ENCODE assay signal across 8 cellular contexts in genomic region chr11:820655-821512, GRCh38. TPM values are rescaled to one million over a fixed set of nuclear protein-coding genes. Genes with fewer than 3 reads are reported as not detected.
A peak's percentile ranks its signal among the peaks of the same experiment; 100 is the strongest.
DNase-seq lines count a peak whose midpoint lies in the region; ATAC-seq and TF ChIP-seq lines count a peak whose summit lies in the region.

No MANE protein-coding gene starts in this region.

- POLR2A ChIA-PET in activated CD4-positive, alpha-beta T cell treated with anti-CD3 and anti-CD28 coated beads, Interleukin-2, amount 10 ng/mL, durations not matched to agents 7 days and 5 days (lab: Charles Lee), result no interaction called here

- DNase-seq in activated CD4-positive, alpha-beta T cell treated with anti-CD3 and anti-CD28 coated beads, Interleukin-2, amount 10 ng/mL, durations not matched to agents 7 days and 5 days, result no peak
- DNase-seq in activated CD4-positive, alpha-beta T cell treated with anti-CD3 and anti-CD28 coated beads for 4 hours, result no peak
- no peak for DNase-seq in activated T-helper 1 cell treated with anti-CD3 and anti-CD28 coated beads, Interleukin-12 subunit alpha, Interleukin-12 subunit beta, Interleukin-2, Interleukin-4 antibody, amounts not matched to agents 30 ng/mL and 10 ng/mL and 1 ng/mL, durations not matched to agents 14 hours and 24 hours and 36 hours (ENCODE audit: low spot score)
- DNase-seq in heart right ventricle (peak; percentile 79 to 80), retinal pigment epithelial cell (ENCODE audit: low read depth) (no peak), NCI-H774 (lab: John Stamatoyannopoulos, UW) (no peak), KBM-7 (no peak)

- peaks cover 21% of the 10 kb centered on the region for H3K4me1 Mint-ChIP-seq in activated CD4-positive, alpha-beta T cell treated with anti-CD3 and anti-CD28 coated beads, Interleukin-2, amount 10 ng/mL, durations not matched to agents 7 days and 5 days
- H3K4me1 Mint-ChIP-seq in activated T-helper 1 cell treated with anti-CD3 and anti-CD28 coated beads, Interleukin-12 subunit alpha, Interleukin-12 subunit beta, Interleukin-2, Interleukin-4 antibody, amounts not matched to agents 30 ng/mL and 10 ng/mL and 1 ng/mL, durations not matched to agents 14 hours and 24 hours and 36 hours (ENCODE audit: low read depth), result no peaks in the 10 kb centered on the region

- no peaks in the 10 kb centered on the region for H3K9me3 Mint-ChIP-seq in activated CD4-positive, alpha-beta T cell treated with anti-CD3 and anti-CD28 coated beads, Interleukin-2, amount 10 ng/mL, durations not matched to agents 7 days and 5 days
- H3K9me3 Mint-ChIP-seq in activated T-helper 1 cell treated with anti-CD3 and anti-CD28 coated beads, Interleukin-12 subunit alpha, Interleukin-12 subunit beta, Interleukin-2, Interleukin-4 antibody, amounts not matched to agents 30 ng/mL and 10 ng/mL and 1 ng/mL, durations not matched to agents 14 hours and 24 hours and 36 hours, result no peaks in the 10 kb centered on the region

- no peaks in the 10 kb centered on the region for H3K27me3 ChIP-seq in heart right ventricle

- peak; percentile 8 to 81 (median 68) for ATAC-seq in heart right ventricle
- ATAC-seq in GM19467 (IDR thresholded peaks at IDR 0.05; ENCODE audit: unreplicated experiment), result no peak

- H3K27me3 Mint-ChIP-seq in activated CD4-positive, alpha-beta T cell treated with anti-CD3 and anti-CD28 coated beads, Interleukin-2, amount 10 ng/mL, durations not matched to agents 7 days and 5 days, result no peaks in the 10 kb centered on the region
- no peaks in the 10 kb centered on the region for H3K27me3 Mint-ChIP-seq in activated T-helper 1 cell treated with anti-CD3 and anti-CD28 coated beads, Interleukin-12 subunit alpha, Interleukin-12 subunit beta, Interleukin-2, Interleukin-4 antibody, amounts not matched to agents 30 ng/mL and 10 ng/mL and 1 ng/mL, durations not matched to agents 14 hours and 24 hours and 36 hours (ENCODE audit: insufficient read depth)

- peak overlapping the region; percentile 87 to 99 (median 98) for H3K27ac ChIP-seq in heart right ventricle

- H3K4me1 ChIP-seq in heart right ventricle, result peaks cover 16 to 55% (median 38%) of the 10 kb centered on the region in 9 donors

- intact Hi-C loops in activated T-helper 1 cell treated with anti-CD3 and anti-CD28 coated beads, Interleukin-12 subunit alpha, Interleukin-12 subunit beta, Interleukin-2, Interleukin-4 antibody, amounts not matched to agents 30 ng/mL and 10 ng/mL and 1 ng/mL, durations not matched to agents 14 hours and 24 hours and 36 hours (cut with micrococcal nuclease), result loop anchor here (1.0 kb wide), 2 partner anchors 11 to 21 kb away; partner anchors contain the start of genes CD151, POLR2L and TSPAN4
- intact Hi-C loops in heart right ventricle (cut with DNase I), result no loop called here

- CTCF ChIA-PET in activated CD4-positive, alpha-beta T cell treated with anti-CD3 and anti-CD28 coated beads, Interleukin-2, amount 10 ng/mL, durations not matched to agents 7 days and 5 days (lab: Charles Lee), result interaction anchor here (1.0 to 2.1 kb wide), 2 partner anchors 10 to 21 kb away, joined by 4 to 6 read pairs; partner anchors contain the start of genes POLR2L and TSPAN4

- TF ChIP-seq CTCF in heart right ventricle (IDR thresholded peaks at IDR 0.05) (no peak), retinal pigment epithelial cell (conservative IDR thresholded peaks at IDR 0.05; ENCODE audit: low read depth, low read length) (no peak)

- H3K9me3 ChIP-seq in heart right ventricle, result no peaks in the 10 kb centered on the region

- H3K36me3 ChIP-seq in heart right ventricle, result peaks cover 0 to 44% (median 20%) of the 10 kb centered on the region in 9 donors

- peak overlapping the region; percentile 69 to 99 (median 92) for H3K4me3 ChIP-seq in heart right ventricle
- peak overlapping the region; percentile 63 for H3K4me3 ChIP-seq in retinal pigment epithelial cell (ENCODE audit: low read length)

- H3K36me3 Mint-ChIP-seq in activated CD4-positive, alpha-beta T cell treated with anti-CD3 and anti-CD28 coated beads, Interleukin-2, amount 10 ng/mL, durations not matched to agents 7 days and 5 days (ENCODE audit: low read depth), result peaks cover 10% of the 10 kb centered on the region
- peaks cover 2% of the 10 kb centered on the region for H3K36me3 Mint-ChIP-seq in activated T-helper 1 cell treated with anti-CD3 and anti-CD28 coated beads, Interleukin-12 subunit alpha, Interleukin-12 subunit beta, Interleukin-2, Interleukin-4 antibody, amounts not matched to agents 30 ng/mL and 10 ng/mL and 1 ng/mL, durations not matched to agents 14 hours and 24 hours and 36 hours (ENCODE audit: low read depth)

- H3K27ac Mint-ChIP-seq in activated CD4-positive, alpha-beta T cell treated with anti-CD3 and anti-CD28 coated beads, Interleukin-2, amount 10 ng/mL, durations not matched to agents 7 days and 5 days, result peak overlapping the region; percentile 19
- peak overlapping the region; percentile 18 for H3K27ac Mint-ChIP-seq in activated T-helper 1 cell treated with anti-CD3 and anti-CD28 coated beads, Interleukin-12 subunit alpha, Interleukin-12 subunit beta, Interleukin-2, Interleukin-4 antibody, amounts not matched to agents 30 ng/mL and 10 ng/mL and 1 ng/mL, durations not matched to agents 14 hours and 24 hours and 36 hours

- peak overlapping the region; percentile 84 for H3K4me3 Mint-ChIP-seq in activated CD4-positive, alpha-beta T cell treated with anti-CD3 and anti-CD28 coated beads, Interleukin-2, amount 10 ng/mL, durations not matched to agents 7 days and 5 days
- H3K4me3 Mint-ChIP-seq in activated T-helper 1 cell treated with anti-CD3 and anti-CD28 coated beads, Interleukin-12 subunit alpha, Interleukin-12 subunit beta, Interleukin-2, Interleukin-4 antibody, amounts not matched to agents 30 ng/mL and 10 ng/mL and 1 ng/mL, durations not matched to agents 14 hours and 24 hours and 36 hours, result peak overlapping the region; percentile 87

- in situ Hi-C loops in KBM-7 (cut with MboI; ENCODE audit: low pct_unique_long_range_greater_than_20kb, low sequenced_read_pairs), result no loop called here

- 42 to 48% methylated on average over 11 of the region's 11 CpGs for WGBS in heart right ventricle, 2 donors

RNA-seq across cellular contexts. Expression of gene PNPLA2, which starts 2.2 kb away (rescaled TPM):
- total RNA-seq in activated CD4-positive, alpha-beta T cell treated with anti-CD3 and anti-CD28 coated beads, Interleukin-2, amount 10 ng/mL, durations not matched to agents 7 days and 5 days, result 10 to 100 TPM; 68.9 to 71.9 TPM
- total RNA-seq in activated T-helper 1 cell treated with anti-CD3 and anti-CD28 coated beads, Interleukin-12 subunit alpha, Interleukin-12 subunit beta, Interleukin-2, Interleukin-4 antibody, amounts not matched to agents 30 ng/mL and 10 ng/mL and 1 ng/mL, durations not matched to agents 14 hours and 24 hours and 36 hours, result 63.3 and 64.0 TPM in 2 replicates
- 100 to 1,000 TPM; 183 to 359 (median 251) TPM for total RNA-seq in heart right ventricle
- polyA plus RNA-seq in heart right ventricle, result 100 to 1,000 TPM; 114 to 148 TPM

RNA-seq across cellular contexts. Expression of gene CRACR2B, which starts 6.8 kb away (rescaled TPM):
- 1 to 10 TPM; 7.7 to 8.1 TPM for total RNA-seq in activated CD4-positive, alpha-beta T cell treated with anti-CD3 and anti-CD28 coated beads, Interleukin-2, amount 10 ng/mL, durations not matched to agents 7 days and 5 days
- 1.1 and 1.3 TPM in 2 replicates for total RNA-seq in activated T-helper 1 cell treated with anti-CD3 and anti-CD28 coated beads, Interleukin-12 subunit alpha, Interleukin-12 subunit beta, Interleukin-2, Interleukin-4 antibody, amounts not matched to agents 30 ng/mL and 10 ng/mL and 1 ng/mL, durations not matched to agents 14 hours and 24 hours and 36 hours
- total RNA-seq in heart right ventricle, result 10 to 100 TPM; 11.4 to 23.0 (median 17.0) TPM
- 10 to 100 TPM; 11.5 to 72.3 TPM for polyA plus RNA-seq in heart right ventricle

RNA-seq across cellular contexts. Expression of gene RPLP2, which starts 11.1 kb away (rescaled TPM):
- 1,000 to 10,000 TPM; 1,927 to 2,229 TPM for total RNA-seq in activated CD4-positive, alpha-beta T cell treated with anti-CD3 and anti-CD28 coated beads, Interleukin-2, amount 10 ng/mL, durations not matched to agents 7 days and 5 days
- total RNA-seq in activated T-helper 1 cell treated with anti-CD3 and anti-CD28 coated beads, Interleukin-12 subunit alpha, Interleukin-12 subunit beta, Interleukin-2, Interleukin-4 antibody, amounts not matched to agents 30 ng/mL and 10 ng/mL and 1 ng/mL, durations not matched to agents 14 hours and 24 hours and 36 hours, result 2,072 and 2,148 TPM in 2 replicates
- 1,000 to 10,000 TPM in 3 of 10 donors, 100 to 1,000 TPM in 7; 765 to 1,177 (median 850) TPM for total RNA-seq in heart right ventricle
- 1,000 to 10,000 TPM; 1,402 to 1,699 TPM for polyA plus RNA-seq in heart right ventricle

RNA-seq across cellular contexts. Expression of gene CD151, which starts 11.9 kb away (rescaled TPM):
- 10 to 100 TPM; 35.4 to 37.6 TPM for total RNA-seq in activated CD4-positive, alpha-beta T cell treated with anti-CD3 and anti-CD28 coated beads, Interleukin-2, amount 10 ng/mL, durations not matched to agents 7 days and 5 days
- 80.6 and 82.3 TPM in 2 replicates for total RNA-seq in activated T-helper 1 cell treated with anti-CD3 and anti-CD28 coated beads, Interleukin-12 subunit alpha, Interleukin-12 subunit beta, Interleukin-2, Interleukin-4 antibody, amounts not matched to agents 30 ng/mL and 10 ng/mL and 1 ng/mL, durations not matched to agents 14 hours and 24 hours and 36 hours
- 100 to 1,000 TPM; 286 to 668 (median 466) TPM for total RNA-seq in heart right ventricle
- polyA plus RNA-seq in heart right ventricle, result 100 to 1,000 TPM; 444 to 684 TPM

RNA-seq across cellular contexts. Expression of gene PIDD1, which starts 15.9 kb away (rescaled TPM):
- 10 to 100 TPM; 47.9 to 60.4 TPM for total RNA-seq in activated CD4-positive, alpha-beta T cell treated with anti-CD3 and anti-CD28 coated beads, Interleukin-2, amount 10 ng/mL, durations not matched to agents 7 days and 5 days
- 25.2 and 27.9 TPM in 2 replicates for total RNA-seq in activated T-helper 1 cell treated with anti-CD3 and anti-CD28 coated beads, Interleukin-12 subunit alpha, Interleukin-12 subunit beta, Interleukin-2, Interleukin-4 antibody, amounts not matched to agents 30 ng/mL and 10 ng/mL and 1 ng/mL, durations not matched to agents 14 hours and 24 hours and 36 hours
- total RNA-seq in heart right ventricle, result 10 to 100 TPM in 3 of 10 donors, 1 to 10 TPM in 7; 5.2 to 13.9 (median 6.9) TPM
- polyA plus RNA-seq in heart right ventricle, result 10 to 100 TPM in 1 of 2 donors, 1 to 10 TPM in 1; 6.3 to 32.4 TPM

Comparison
In these comparisons a context has a peak if more than half of its experiments do, and no peak if none do; other contexts are left out.
1. DNase-seq: peak in heart right ventricle (2 of 2); none in activated CD4-positive, alpha-beta T cell treated with anti-CD3 and anti-CD28 coated beads, Interleukin-2, amount 10 ng/mL, durations not matched to agents 7 days and 5 days (single experiment), activated CD4-positive, alpha-beta T cell treated with anti-CD3 and anti-CD28 coated beads for 4 hours (0 of 2), activated T-helper 1 cell treated with anti-CD3 and anti-CD28 coated beads, Interleukin-12 subunit alpha, Interleukin-12 subunit beta, Interleukin-2, Interleukin-4 antibody, amounts not matched to agents 30 ng/mL and 10 ng/mL and 1 ng/mL, durations not matched to agents 14 hours and 24 hours and 36 hours (single experiment), retinal pigment epithelial cell (single experiment), NCI-H774 (single experiment) and KBM-7 (single experiment).